8 cellular contexts compared by ENCODE assay signal in the genomic region with DNA sequence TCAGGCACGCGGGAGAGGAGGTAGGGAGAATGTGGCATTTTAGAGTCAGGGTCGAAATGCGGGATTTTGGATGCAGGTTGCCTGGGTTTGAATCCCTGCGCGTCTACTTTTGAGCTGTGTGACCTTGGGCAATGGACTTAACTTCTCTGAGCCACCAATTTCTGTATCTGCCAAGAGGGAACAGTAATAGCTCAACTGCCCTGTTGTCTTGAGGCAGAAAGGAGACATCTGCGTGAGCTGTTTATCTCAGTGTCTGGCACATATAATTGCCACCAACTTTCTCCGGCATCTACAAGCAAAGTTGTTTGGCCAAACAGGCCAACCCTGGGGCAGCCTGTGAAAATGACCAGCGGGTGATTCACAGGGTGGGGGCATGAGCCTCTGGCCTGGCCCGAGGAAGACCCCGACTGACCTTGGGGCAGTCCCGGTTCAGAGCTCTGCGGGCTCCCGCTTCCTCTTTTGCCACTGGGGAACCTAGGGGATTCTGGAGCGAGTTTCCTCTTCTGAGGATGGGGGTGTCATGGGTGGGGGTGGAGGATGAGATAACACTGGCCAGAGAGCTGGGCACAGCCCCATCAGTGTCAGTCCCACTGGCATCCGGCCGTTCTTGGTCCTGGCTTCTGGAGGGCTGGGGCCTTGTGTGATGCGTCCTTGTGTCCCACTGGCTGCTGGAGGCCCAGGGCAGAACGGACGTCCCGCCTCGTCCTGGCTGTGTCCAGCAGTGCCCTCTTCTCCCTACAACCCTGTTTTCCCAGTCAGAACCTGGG. TPM values are rescaled to one million over a fixed set of nuclear protein-coding genes. Genes with fewer than 3 reads are reported as not detected.
A peak's percentile ranks its signal among the peaks of the same experiment; 100 is the strongest.
DNase-seq lines count a peak whose midpoint lies in the region; ATAC-seq and TF ChIP-seq lines count a peak whose summit lies in the region.

No MANE protein-coding gene starts in this region.

- peaks cover 36 to 47% of the 10 kb centered on the region in 2 donors for H3K4me1 Mint-ChIP-seq in effector memory CD8-positive, alpha-beta T cell (ENCODE audit: low read depth in 2 of 2)

- H3K27me3 ChIP-seq in PC-9 (ENCODE audit: insufficient read depth, low read depth) (no peaks in the 10 kb centered on the region), mucosa of rectum (ENCODE audit: control insufficient read depth in 2 of 2, insufficient read depth in 2 of 2, low read length in 2 of 2) (no peaks in the 10 kb centered on the region), vagina (no peaks in the 10 kb centered on the region)

- H3K4me3 Mint-ChIP-seq in effector memory CD8-positive, alpha-beta T cell: peak overlapping the region; percentile 70 to 76

- no peak overlapping the region for H2AFZ ChIP-seq in PC-9

- no peaks in the 10 kb centered on the region for H3K9me2 ChIP-seq in PC-9 (ENCODE audit: insufficient read depth)

- H4K20me1 ChIP-seq in PC-9 (ENCODE audit: insufficient read depth): no peaks in the 10 kb centered on the region

- no peaks in the 10 kb centered on the region for H3K9me3 ChIP-seq in PC-9 (ENCODE audit: insufficient read depth, low read depth)
- H3K9me3 ChIP-seq in mucosa of rectum (ENCODE audit: control insufficient read depth in 2 of 2, low read length in 2 of 2): no peaks in the 10 kb centered on the region
- H3K9me3 ChIP-seq in vagina: no peaks in the 10 kb centered on the region

- CTCF ChIA-PET in PC-9 (lab: Charles Lee): no interaction called here

- H3K4me1 ChIP-seq in PC-9 (replicated peaks; ENCODE audit: insufficient read depth) (no peaks in the 10 kb centered on the region), mucosa of rectum (ENCODE audit: control insufficient read depth in 2 of 2, insufficient read depth in 2 of 2, low read length in 2 of 2) (peaks cover 24 to 25% of the 10 kb centered on the region in 2 donors), vagina (peaks cover 69% of the 10 kb centered on the region)

- H3K36me3 Mint-ChIP-seq in effector memory CD8-positive, alpha-beta T cell (ENCODE audit: insufficient read depth): peaks cover 28% of the 10 kb centered on the region

- intact Hi-C loops in PC-9 (cut with micrococcal nuclease; ENCODE audit: unreplicated experiment): loop anchor here (5.0 to 10.0 kb wide), 2 partner anchors 137 to 265 kb away; no protein-coding TSS in a partner anchor
- intact Hi-C loops in vagina (cut with DNase I): no loop called here

- H3K27me3 Mint-ChIP-seq in effector memory CD8-positive, alpha-beta T cell: no peaks in the 10 kb centered on the region

- no peaks in the 10 kb centered on the region for H3K36me3 ChIP-seq in PC-9 (ENCODE audit: low read depth)
- H3K36me3 ChIP-seq in mucosa of rectum (ENCODE audit: control insufficient read depth in 2 of 2, insufficient read depth in 2 of 2, low read length in 2 of 2): no peaks in the 10 kb centered on the region
- no peaks in the 10 kb centered on the region for H3K36me3 ChIP-seq in vagina

- BruUV-seq in PC-9 (replicated peaks; lab: Mats Ljungman, UMichigan): no TSS peak

- H3K9ac ChIP-seq in mucosa of rectum (ENCODE audit: low read depth in 1 of 2, low read length in 2 of 2): peak overlapping the region; percentile 24 to 63

- peak overlapping the region; percentile 74; the same call in 1 of the 2 replicates for H3K4me2 ChIP-seq in PC-9

- TF ChIP-seq POLR2A in vagina (IDR thresholded peaks at IDR 0.05): no peak

- H3K27ac ChIP-seq in PC-9: no peak overlapping the region
- H3K27ac ChIP-seq in mucosa of rectum (ENCODE audit: low read depth in 2 of 2, low read length in 2 of 2): peak overlapping the region; percentile 25 to 49
- H3K27ac ChIP-seq in vagina: peak overlapping the region; percentile 90

- POLR2A ChIA-PET in PC-9 (lab: Charles Lee; ENCODE audit: unreplicated experiment): interaction anchor here (0.6 kb wide), 1 partner anchor 393 kb away, joined by 8 read pairs; no protein-coding TSS in a partner anchor

- H3K79me2 ChIP-seq in PC-9 (ENCODE audit: low read depth): no peaks in the 10 kb centered on the region

- ATAC-seq in effector memory CD8-positive, alpha-beta T cell (replicated peaks): no peak
- ATAC-seq in HG03139 (IDR thresholded peaks at IDR 0.05; ENCODE audit: unreplicated experiment): no peak

- H3K4me3 ChIP-seq in GM12864 (ENCODE audit: low read depth, low read length) (peak overlapping the region; percentile 82), PC-9 (peak overlapping the region; percentile 53; the same call in 1 of the 2 replicates), mucosa of rectum (ENCODE audit: low read length in 2 of 2) (peak overlapping the region; percentile 60 to 70), vagina (peak overlapping the region; percentile 97 to 98)

- TF ChIP-seq CTCF in GM12864 (IDR thresholded peaks at IDR 0.05; ENCODE audit: low read depth, low read length, missing control alignments) (no peak), PC-9 (conservative IDR thresholded peaks at IDR 0.05) (no peak), vagina (IDR thresholded peaks at IDR 0.05) (no peak)

- peaks cover 12% of the 10 kb centered on the region for H3F3A ChIP-seq in PC-9 (ENCODE audit: insufficient read depth, low read depth)

- no peak for DNase-seq in GM12864 (ENCODE audit: low read depth)
- no peak for DNase-seq in PC-9
- DNase-seq in effector memory CD8-positive, alpha-beta T cell: no peak
- no peak for DNase-seq in vagina (ENCODE audit: extremely low spot score in 2 of 2)
- DNase-seq in GM19238 (ENCODE audit: insufficient read length, low spot score): no peak
- no peak for DNase-seq in NCI-H2171 treated with DMSO at 0.1 percent for 48 hours (lab: John Stamatoyannopoulos, UW)

- H3K27ac Mint-ChIP-seq in effector memory CD8-positive, alpha-beta T cell: no peak overlapping the region

- no peaks in the 10 kb centered on the region for H3K9me3 Mint-ChIP-seq in effector memory CD8-positive, alpha-beta T cell

RNA-seq across cellular contexts. Expression of gene SNN, which starts 1.3 kb away (rescaled TPM):
- total RNA-seq in PC-9 (2021) (12.6 and 17.0 TPM in 2 replicates), vagina (23.1 TPM)
